8 cellular contexts compared by ENCODE assay signal in the genomic region with DNA sequence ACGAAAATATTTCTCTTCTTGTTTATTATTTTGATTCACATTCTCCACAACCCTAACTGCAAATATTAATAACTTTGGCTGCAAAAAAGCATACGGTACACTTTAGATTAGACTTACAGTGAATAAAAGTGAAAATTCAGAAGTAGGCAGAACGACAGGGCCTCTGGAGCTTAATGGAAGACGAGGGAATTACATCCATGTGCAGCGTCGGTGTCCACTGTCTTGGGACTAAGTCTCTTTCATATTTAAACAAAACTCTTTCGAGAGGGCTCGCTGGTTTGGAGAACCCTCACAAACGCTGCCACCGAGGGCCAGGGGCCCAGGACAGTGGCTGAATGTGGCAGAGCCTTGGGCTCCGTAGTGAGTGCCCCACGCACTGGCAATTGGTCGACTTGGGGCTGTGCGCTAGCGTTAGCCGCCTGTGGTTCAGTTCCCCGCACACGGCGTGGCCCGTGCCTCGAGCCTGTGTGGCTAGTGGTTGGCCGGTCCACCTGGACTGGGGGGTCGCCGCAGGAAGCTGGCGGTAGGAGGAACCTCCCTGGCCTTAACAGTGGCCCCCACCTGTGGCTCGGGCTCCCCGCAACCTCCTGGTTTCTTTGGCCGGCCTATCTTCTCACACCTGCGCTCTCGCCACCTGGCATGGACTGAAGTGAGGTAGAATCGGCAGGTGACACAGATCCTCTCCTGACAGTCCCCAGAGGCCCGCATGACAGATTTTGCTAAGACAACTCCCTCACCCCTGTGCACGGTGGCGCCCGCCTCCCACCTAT. TPM values are rescaled to one million over a fixed set of nuclear protein-coding genes. Genes with fewer than 3 reads are reported as not detected.
DNase-seq lines count a peak whose midpoint lies in the region; ATAC-seq and TF ChIP-seq lines count a peak whose summit lies in the region.

No MANE protein-coding gene starts in this region.

- H3K4me3 Mint-ChIP-seq in chondrocyte (ENCODE audit: unreplicated experiment), result peak overlapping the region; percentile 65

- no peak overlapping the region for H2BK5ac ChIP-seq in trophoblast cell (ENCODE audit: low read depth, low read length, poor library complexity)

- peaks cover 90% of the 10 kb centered on the region for H3K27me3 ChIP-seq in trophoblast cell (ENCODE audit: insufficient read depth, low read length)

- no peak overlapping the region for H4K91ac ChIP-seq in trophoblast cell (ENCODE audit: low read depth, low read length)

- H3K4me1 ChIP-seq in trophoblast cell (ENCODE audit: control insufficient read depth in 1 of 2, insufficient read depth in 2 of 2, low read length in 2 of 2), result peaks cover 26 to 29% of the 10 kb centered on the region in 2 experiments

- H3K79me1 ChIP-seq in trophoblast cell (ENCODE audit: low read length), result no peaks in the 10 kb centered on the region

- ATAC-seq in HG03520 (IDR thresholded peaks at IDR 0.05; ENCODE audit: unreplicated experiment), result no peak

- no peak overlapping the region for H3K9ac ChIP-seq in trophoblast cell (ENCODE audit: low read length)

- no peak overlapping the region for H3K18ac ChIP-seq in trophoblast cell (ENCODE audit: low read length)

- no peak overlapping the region for H4K12ac ChIP-seq in trophoblast cell (ENCODE audit: low read depth, low read length)

- no peak overlapping the region for H3K14ac ChIP-seq in trophoblast cell (ENCODE audit: low read length)

- no peak overlapping the region for H3K4ac ChIP-seq in trophoblast cell (ENCODE audit: low read depth, low read length)

- H3K4me1 Mint-ChIP-seq in chondrocyte (ENCODE audit: low read depth), result peaks cover 47% of the 10 kb centered on the region

- peak overlapping the region; percentile 22; the same call in 1 of the 2 replicates for H3K4me3 ChIP-seq in GM08714 (ENCODE audit: low read length)
- no peak overlapping the region for H3K4me3 ChIP-seq in trophoblast cell (ENCODE audit: low read depth, low read length)

- H2BK12ac ChIP-seq in trophoblast cell (ENCODE audit: low read length), result no peak overlapping the region

- peaks cover 95% of the 10 kb centered on the region for H3K27me3 Mint-ChIP-seq in chondrocyte (ENCODE audit: low read depth)

- no peak overlapping the region for H3K27ac Mint-ChIP-seq in chondrocyte (ENCODE audit: unreplicated experiment)

- H3K9me3 ChIP-seq in trophoblast cell (ENCODE audit: insufficient read depth, low read depth, low read length), result peaks cover 15% of the 10 kb centered on the region

- H4K8ac ChIP-seq in trophoblast cell (ENCODE audit: low read depth, low read length), result no peak overlapping the region

- no peaks in the 10 kb centered on the region for H3K79me2 ChIP-seq in trophoblast cell (ENCODE audit: control insufficient read depth, insufficient read depth, low read length, poor library complexity)

- peaks cover 5% of the 10 kb centered on the region for H3K36me3 Mint-ChIP-seq in chondrocyte (ENCODE audit: low read depth)

- H3K27ac ChIP-seq in trophoblast cell (ENCODE audit: low read depth, low read length), result no peak overlapping the region

- no CpG with 5 or more reads among the region's 35 CpGs for WGBS in trophoblast cell (ENCODE audit: extremely low coverage, insufficient coverage, insufficient read length)

- TF ChIP-seq CTCF in chondrocyte (IDR thresholded peaks at IDR 0.05), result no peak
- no peak for TF ChIP-seq CTCF in GM10266 (IDR thresholded peaks at IDR 0.05; ENCODE audit: control insufficient read depth, insufficient read depth, low read depth, missing control alignments)

- H3K36me3 ChIP-seq in trophoblast cell (ENCODE audit: control insufficient read depth in 1 of 2, insufficient read depth in 2 of 2, low read length in 2 of 2), result no peaks in the 10 kb centered on the region

- H2AFZ ChIP-seq in trophoblast cell (ENCODE audit: insufficient read depth, low read length, poor library complexity), result peak overlapping the region; percentile 59

- DNase-seq in NCI-H1436 (lab: John Stamatoyannopoulos, UW) (peak; percentile 84), chondrocyte (ENCODE audit: low spot score) (peak; percentile 68), trophoblast cell (no peak), GM10266 (ENCODE audit: extremely low spot score) (no peak), COLO829 (ENCODE audit: low spot score) (no peak), GM19238 (ENCODE audit: insufficient read length, low spot score) (no peak)

- H3K9me3 Mint-ChIP-seq in chondrocyte (ENCODE audit: low read depth), result no peaks in the 10 kb centered on the region

- no peak overlapping the region for H2AK5ac ChIP-seq in trophoblast cell (ENCODE audit: low read length)

- no peak overlapping the region for H3K23ac ChIP-seq in trophoblast cell (ENCODE audit: low read length)

- peak overlapping the region; percentile 82 for H3K4me2 ChIP-seq in trophoblast cell (ENCODE audit: low read length)

- no peak overlapping the region for H2BK120ac ChIP-seq in trophoblast cell (ENCODE audit: insufficient read depth, low read length, poor library complexity)

RNA-seq across cellular contexts. Expression of gene PAX9, which starts 0.7 kb away (rescaled TPM):
- 0.17 to 0.28 TPM in 2 of 3 replicates, not detected in the other for total RNA-seq in chondrocyte
- 0.04 and 0.05 TPM in 2 replicates for polyA plus RNA-seq in trophoblast cell (2013)

Comparison
In these comparisons a context has a peak if more than half of its experiments do, and no peak if none do; other contexts are left out.
1. DNase-seq: peak in NCI-H1436 (single experiment) and chondrocyte (single experiment); none in trophoblast cell (0 of 2), GM10266 (single experiment), COLO829 (single experiment) and GM19238 (single experiment).